ENCODE assay signal across 17 cellular contexts in the genomic region with DNA sequence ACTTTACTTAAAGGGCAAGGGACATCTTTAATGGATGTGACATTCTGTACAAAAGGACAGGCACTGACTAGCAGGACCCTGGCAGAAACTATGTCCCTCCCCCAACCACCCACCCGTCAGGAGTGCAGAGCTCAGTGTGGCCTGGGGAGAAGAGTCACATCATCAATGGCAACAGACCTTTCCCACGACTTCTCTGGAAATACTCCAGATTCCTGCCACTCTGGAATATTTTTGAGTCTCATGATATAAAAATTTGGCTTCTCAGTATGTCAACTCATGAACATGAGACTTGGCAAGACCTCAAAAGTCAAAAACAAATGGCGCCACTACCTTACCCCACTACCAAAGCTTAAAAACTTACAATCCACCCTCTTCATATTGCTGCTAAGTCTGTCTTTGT.
"Had no signal": no experiment of that assay in that cellular context is flagged by ENCODE, and none has a peak within 500 bp of the region (broad histone marks: within the 10 kb centered on the region; RNA-seq: fewer than 3 reads in every experiment).

No MANE protein-coding gene starts in this region.

- H3K27me3 ChIP-seq: colonic mucosa, dorsolateral prefrontal cortex, heart left ventricle, tibial artery, upper lobe of left lung, vagina had no signal

- H3K4me3 Mint-ChIP-seq: naive thymus-derived CD8-positive, alpha-beta T cell; neural crest cell; stimulated activated effector memory CD8-positive, alpha-beta T cell treated with anti-CD3 and anti-CD28 coated beads, Interleukin-12 subunit alpha, Interleukin-12 subunit beta, amount 100 ng/mL, for 72 hours; stimulated activated naive CD8-positive, alpha-beta T cell treated with anti-CD3 and anti-CD28 coated beads, Interleukin-15, Interleukin-2, amounts not matched to agents 100 ng/mL and 50 ng/mL, for 24 hours had no signal

- H3K4me2 ChIP-seq: smooth muscle cell had no signal

- H3K27me3 Mint-ChIP-seq: naive thymus-derived CD8-positive, alpha-beta T cell; stimulated activated naive CD8-positive, alpha-beta T cell treated with anti-CD3 and anti-CD28 coated beads, Interleukin-15, Interleukin-2, amounts not matched to agents 100 ng/mL and 50 ng/mL, for 24 hours had no signal

- H3K27ac Mint-ChIP-seq: stimulated activated naive CD8-positive, alpha-beta T cell treated with anti-CD3 and anti-CD28 coated beads, Interleukin-15, Interleukin-2, amounts not matched to agents 100 ng/mL and 50 ng/mL, for 24 hours had no signal

- H3K4me3 ChIP-seq: colonic mucosa, dorsolateral prefrontal cortex, heart left ventricle, smooth muscle cell, tibial artery, upper lobe of left lung, vagina had no signal

- H3K9me3 ChIP-seq: colonic mucosa, heart left ventricle, tibial artery, upper lobe of left lung, vagina had no signal

- DNase-seq: colonic mucosa; dorsolateral prefrontal cortex; effector CD8-positive, alpha-beta T cell; heart left ventricle; hippocampal formation; left colon; mammary epithelial cell; naive thymus-derived CD8-positive, alpha-beta T cell; stimulated activated CD4-positive, alpha-beta T cell treated with anti-CD3 and anti-CD28 coated beads, Interleukin-2, amount 100 ng/mL, for 48 hours; stimulated activated CD8-positive, alpha-beta memory T cell treated with anti-CD3 and anti-CD28 coated beads, Interleukin-4, amount 100 ng/mL, for 48 hours; tibial artery; upper lobe of left lung had no signal

- H3K27ac ChIP-seq: colonic mucosa, heart left ventricle, tibial artery, upper lobe of left lung, vagina had no signal

- ATAC-seq: heart left ventricle; left colon; naive thymus-derived CD8-positive, alpha-beta T cell; stimulated activated effector memory CD8-positive, alpha-beta T cell treated with anti-CD3 and anti-CD28 coated beads, Interleukin-12 subunit alpha, Interleukin-12 subunit beta, amount 100 ng/mL, for 72 hours had no signal

- H3K9me3 Mint-ChIP-seq: naive thymus-derived CD8-positive, alpha-beta T cell; neural crest cell; stimulated activated effector memory CD8-positive, alpha-beta T cell treated with anti-CD3 and anti-CD28 coated beads, Interleukin-12 subunit alpha, Interleukin-12 subunit beta, amount 100 ng/mL, for 72 hours; stimulated activated naive CD8-positive, alpha-beta T cell treated with anti-CD3 and anti-CD28 coated beads, Interleukin-15, Interleukin-2, amounts not matched to agents 100 ng/mL and 50 ng/mL, for 24 hours had no signal

- H3K4me1 ChIP-seq: colonic mucosa, heart left ventricle, upper lobe of left lung, vagina had no signal

- H3K36me3 ChIP-seq: colonic mucosa had no signal
